ENCODE assay signal across 8 cellular contexts in genomic region chr17:37239690-37240344, GRCh38.
DNase-seq lines count a peak whose midpoint lies in the region; ATAC-seq and TF ChIP-seq lines count a peak whose summit lies in the region.

No MANE protein-coding gene starts in this region.

- 91 to 100% methylated on average over 1 to 3 of the region's 3 CpGs for WGBS in endodermal cell (ENCODE audit: insufficient coverage in 1 of 2, insufficient read length in 1 of 2), 2 experiments

- no peak overlapping the region for H3K27ac Mint-ChIP-seq in endodermal cell
- no peak overlapping the region for H3K27ac Mint-ChIP-seq in neural progenitor cell

- H3K4me3 Mint-ChIP-seq in endodermal cell = no peak overlapping the region
- no peak overlapping the region for H3K4me3 Mint-ChIP-seq in neural progenitor cell

- no peak for ATAC-seq in GM19351 (IDR thresholded peaks at IDR 0.05; ENCODE audit: unreplicated experiment)

- peaks cover 2% of the 10 kb centered on the region for H3K4me1 ChIP-seq in endodermal cell (ENCODE audit: control insufficient read depth, insufficient read depth, low read length)
- H3K4me1 ChIP-seq in neural progenitor cell = no peaks in the 10 kb centered on the region

- H3K9me3 Mint-ChIP-seq in endodermal cell (no peaks in the 10 kb centered on the region), neural progenitor cell (no peaks in the 10 kb centered on the region)

- peaks cover 50% of the 10 kb centered on the region for H3K36me3 Mint-ChIP-seq in endodermal cell (ENCODE audit: low read depth)
- H3K36me3 Mint-ChIP-seq in neural progenitor cell = peaks cover 30% of the 10 kb centered on the region

- H2AFZ ChIP-seq in neural progenitor cell (replicated peaks) = no peak overlapping the region

- H3K4me2 ChIP-seq in neural progenitor cell = no peak overlapping the region

- H3K27me3 ChIP-seq in endodermal cell (ENCODE audit: control insufficient read depth, insufficient read depth, low read length, poor library complexity, severe bottlenecking) (no peaks in the 10 kb centered on the region), neural progenitor cell (no peaks in the 10 kb centered on the region)

- H3F3A ChIP-seq in neural progenitor cell (ENCODE audit: low read depth) = peaks cover 10% of the 10 kb centered on the region

- DNase-seq in NCI-H2081 (lab: John Stamatoyannopoulos, UW) (peak; percentile 6 to 18), NCI-H2081 treated with DMSO at 0.1 percent for 48 hours (lab: John Stamatoyannopoulos, UW) (no peak), NCI-H69 (lab: John Stamatoyannopoulos, UW) (peak; percentile 28), endodermal cell (no peak), neural progenitor cell (ENCODE audit: low spot score) (peak; percentile 12), NCI-H82 treated with DMSO at 0.1 percent for 48 hours (lab: John Stamatoyannopoulos, UW; ENCODE audit: unreplicated experiment) (no peak)
- no peak for DNase-seq in activated CD4-positive, alpha-beta T cell treated with anti-CD3 and anti-CD28 coated beads, Interleukin-2, amount 50 U/mL, for 1 hour

- H3K9ac ChIP-seq in endodermal cell (ENCODE audit: extremely low read depth, low read length, poor library complexity, severe bottlenecking) = no peak overlapping the region
- no peak overlapping the region for H3K9ac ChIP-seq in neural progenitor cell

- H3K27me3 Mint-ChIP-seq in endodermal cell (ENCODE audit: insufficient read depth) (no peaks in the 10 kb centered on the region), neural progenitor cell (ENCODE audit: insufficient read depth, low read depth) (no peaks in the 10 kb centered on the region)

- no peak overlapping the region for H3K4me3 ChIP-seq in endodermal cell (ENCODE audit: low read length)
- H3K4me3 ChIP-seq in neural progenitor cell = no peak overlapping the region

- peak; percentile 85 for TF ChIP-seq CTCF in endodermal cell (conservative IDR thresholded peaks at IDR 0.05)
- peak; percentile 77 for TF ChIP-seq CTCF in neural progenitor cell (IDR thresholded peaks at IDR 0.05)

- no peaks in the 10 kb centered on the region for H3K79me2 ChIP-seq in neural progenitor cell (ENCODE audit: low read depth)

- no peaks in the 10 kb centered on the region for H4K20me1 ChIP-seq in neural progenitor cell (ENCODE audit: low read depth)

- H3K36me3 ChIP-seq in endodermal cell (ENCODE audit: control insufficient read depth, insufficient read depth, low read length) = peaks cover 80% of the 10 kb centered on the region
- H3K36me3 ChIP-seq in neural progenitor cell = peaks cover 38% of the 10 kb centered on the region

- H3K27ac ChIP-seq in endodermal cell (ENCODE audit: low read depth, low read length) = no peak overlapping the region
- no peak overlapping the region for H3K27ac ChIP-seq in neural progenitor cell

- H3K9me3 ChIP-seq in endodermal cell (ENCODE audit: control insufficient read depth, low read length) = no peaks in the 10 kb centered on the region
- no peaks in the 10 kb centered on the region for H3K9me3 ChIP-seq in neural progenitor cell (ENCODE audit: low read depth)

- H3K4me1 Mint-ChIP-seq in endodermal cell (no peaks in the 10 kb centered on the region), neural progenitor cell (no peaks in the 10 kb centered on the region)

Comparison
In these comparisons a context has a peak if more than half of its experiments do, and no peak if none do; other contexts are left out.
1. DNase-seq: peak in NCI-H2081 (2 of 2), NCI-H69 (single experiment) and neural progenitor cell (single experiment); none in NCI-H2081 treated with DMSO at 0.1 percent for 48 hours (single experiment), endodermal cell (single experiment), NCI-H82 treated with DMSO at 0.1 percent for 48 hours (single experiment) and activated CD4-positive, alpha-beta T cell treated with anti-CD3 and anti-CD28 coated beads, Interleukin-2, amount 50 U/mL, for 1 hour (single experiment).